Comparison of ENCODE assay signal across 25 cellular contexts in the genomic region with DNA sequence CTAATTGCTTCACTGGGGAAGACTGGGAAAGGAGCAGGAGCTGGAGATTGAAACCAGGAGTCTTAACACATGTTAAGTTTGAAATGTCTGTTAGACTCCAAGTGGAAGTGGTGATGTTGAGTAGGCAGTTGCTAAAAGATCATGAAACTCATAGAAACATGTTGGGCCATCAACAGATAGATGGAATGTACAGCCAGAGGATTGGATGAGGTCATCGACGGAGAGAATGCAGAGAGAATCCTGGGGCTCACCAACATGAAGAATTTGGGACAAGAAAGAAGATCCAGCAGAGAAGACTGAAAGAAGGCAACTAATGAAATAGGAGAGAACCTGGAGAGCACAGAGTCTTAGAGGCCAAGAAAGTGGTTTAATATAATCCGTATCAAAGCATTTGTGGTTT.
"Had no signal": no experiment of that assay in that cellular context is flagged by ENCODE, and none has a peak within 500 bp of the region (broad histone marks: within the 10 kb centered on the region; RNA-seq: fewer than 3 reads in every experiment).

No MANE protein-coding gene starts in this region.

- H3K9me3 ChIP-seq: colonic mucosa, mucosa of descending colon, neutrophil, pancreas, tibial artery, upper lobe of left lung, uterus had no signal

- H3K79me2 ChIP-seq: hepatocyte had no signal

- H3K36me3 Mint-ChIP-seq: naive thymus-derived CD8-positive, alpha-beta T cell; stimulated activated effector memory CD8-positive, alpha-beta T cell treated with anti-CD3 and anti-CD28 coated beads, Interleukin-12 subunit alpha, Interleukin-12 subunit beta, amount 100 ng/mL, for 72 hours had no signal

- FAIRE-seq: endothelial cell of umbilical vein, pancreas had no signal

- H3K36me3 ChIP-seq: colonic mucosa, neutrophil, pancreas, tibial artery, upper lobe of left lung, uterus had no signal

- H3K9me3 Mint-ChIP-seq: naive thymus-derived CD8-positive, alpha-beta T cell; stimulated activated effector memory CD8-positive, alpha-beta T cell treated with anti-CD3 and anti-CD28 coated beads, Interleukin-12 subunit alpha, Interleukin-12 subunit beta, amount 100 ng/mL, for 72 hours; stimulated activated naive CD8-positive, alpha-beta T cell treated with anti-CD3 and anti-CD28 coated beads, Interleukin-15, Interleukin-2, amounts not matched to agents 100 ng/mL and 50 ng/mL, for 24 hours had no signal

- H3K27me3 ChIP-seq: colonic mucosa, hepatocyte, tibial artery, upper lobe of left lung, uterus had no signal

- H3K27ac Mint-ChIP-seq: endodermal cell; progenitor cell of endocrine pancreas; stimulated activated effector memory CD8-positive, alpha-beta T cell treated with anti-CD3 and anti-CD28 coated beads, Interleukin-12 subunit alpha, Interleukin-12 subunit beta, amount 100 ng/mL, for 72 hours; stimulated activated naive CD8-positive, alpha-beta T cell treated with anti-CD3 and anti-CD28 coated beads, Interleukin-15, Interleukin-2, amounts not matched to agents 100 ng/mL and 50 ng/mL, for 24 hours had no signal

- ATAC-seq: left colon; left ventricle myocardium superior; mucosa of descending colon; naive thymus-derived CD8-positive, alpha-beta T cell; pancreas; right cardiac atrium; stimulated activated effector memory CD8-positive, alpha-beta T cell treated with anti-CD3 and anti-CD28 coated beads, Interleukin-12 subunit alpha, Interleukin-12 subunit beta, amount 100 ng/mL, for 72 hours had no signal

- H3K4me2 ChIP-seq: hepatocyte had no signal

- H3K27me3 Mint-ChIP-seq: stimulated activated naive CD8-positive, alpha-beta T cell treated with anti-CD3 and anti-CD28 coated beads, Interleukin-15, Interleukin-2, amounts not matched to agents 100 ng/mL and 50 ng/mL, for 24 hours had no signal

- H3K4me1 Mint-ChIP-seq: stimulated activated effector memory CD8-positive, alpha-beta T cell treated with anti-CD3 and anti-CD28 coated beads, Interleukin-12 subunit alpha, Interleukin-12 subunit beta, amount 100 ng/mL, for 72 hours had no signal

- DNase-seq: colonic mucosa; dermis blood vessel endothelial cell; effector CD4-positive, alpha-beta T cell; endodermal cell; erythroblast; foreskin melanocyte; head of caudate nucleus; left colon; left ventricle myocardium superior; mucosa of descending colon; naive thymus-derived CD8-positive, alpha-beta T cell; pancreas; right cardiac atrium; stimulated activated CD4-positive, alpha-beta T cell treated with anti-CD3 and anti-CD28 coated beads, Interleukin-4, amount 100 ng/mL, for 1 hour; stimulated activated CD8-positive, alpha-beta memory T cell treated with anti-CD3 and anti-CD28 coated beads, Interleukin-4, amount 100 ng/mL, for 48 hours; tibial artery; upper lobe of left lung; uterus had no signal

- H3K4me3 ChIP-seq: colonic mucosa, hepatocyte, lung, mucosa of descending colon, pancreas, tibial artery, upper lobe of left lung, uterus had no signal

- H2AFZ ChIP-seq: hepatocyte had no signal

- H3K4me3 Mint-ChIP-seq: endodermal cell; naive thymus-derived CD8-positive, alpha-beta T cell; stimulated activated effector memory CD8-positive, alpha-beta T cell treated with anti-CD3 and anti-CD28 coated beads, Interleukin-12 subunit alpha, Interleukin-12 subunit beta, amount 100 ng/mL, for 72 hours; stimulated activated naive CD8-positive, alpha-beta T cell treated with anti-CD3 and anti-CD28 coated beads, Interleukin-15, Interleukin-2, amounts not matched to agents 100 ng/mL and 50 ng/mL, for 24 hours had no signal

- H3K4me1 ChIP-seq: colonic mucosa, pancreas, tibial artery, upper lobe of left lung, uterus had no signal

- H3K27ac ChIP-seq: colonic mucosa, hepatocyte, neutrophil, pancreas, tibial artery, upper lobe of left lung, uterus had no signal
